In the genomic region with DNA sequence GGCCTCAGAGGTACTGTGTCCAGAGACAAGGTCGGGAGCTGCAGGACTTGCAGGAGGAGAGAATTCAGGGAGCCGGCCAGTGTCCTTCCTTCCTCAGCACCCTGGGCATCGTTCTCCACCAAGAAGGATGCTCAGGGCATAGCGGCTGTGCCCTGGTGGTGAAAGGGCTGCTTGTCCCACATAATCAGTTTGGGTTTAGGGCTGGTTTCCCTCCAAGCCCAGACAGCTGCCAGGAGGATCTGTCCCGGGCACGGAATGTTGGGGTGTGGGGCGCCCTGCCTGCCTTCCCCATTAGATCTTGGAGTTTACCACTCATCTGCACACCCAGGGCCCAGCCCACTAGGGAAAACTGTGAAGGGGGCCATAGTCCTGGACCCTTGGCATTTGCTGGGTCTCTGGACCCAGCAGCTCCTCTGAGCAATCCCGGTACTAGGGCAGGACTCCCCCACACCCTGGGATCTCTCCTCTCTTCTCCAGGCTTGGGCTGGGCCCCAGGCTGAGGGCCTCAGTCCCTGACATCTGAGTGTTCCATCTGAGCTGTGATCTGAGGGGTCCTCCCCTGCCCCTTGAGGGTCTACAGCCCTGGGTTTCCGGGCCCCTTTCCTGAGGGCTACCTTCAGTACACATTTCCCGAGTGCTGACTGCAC, we compare ENCODE assay signal across 2 cellular contexts.
TF ChIP-seq lines count a peak whose summit lies in the region.

No MANE protein-coding gene starts in this region.

TF ChIP-seq in GM12878, 131 proteins besides CTCF, POLR2A, EP300 and RAD21:
- TF ChIP-seq TCF3 (IDR thresholded peaks at IDR 0.05; ENCODE audit: borderline replicate concordance, insufficient read depth, low read depth, low read length) = no peak
- no peak for TF ChIP-seq ZZZ3 (IDR thresholded peaks at IDR 0.05; ENCODE audit: control insufficient read depth, insufficient read length, low read depth)
- TF ChIP-seq, protein P1, sequence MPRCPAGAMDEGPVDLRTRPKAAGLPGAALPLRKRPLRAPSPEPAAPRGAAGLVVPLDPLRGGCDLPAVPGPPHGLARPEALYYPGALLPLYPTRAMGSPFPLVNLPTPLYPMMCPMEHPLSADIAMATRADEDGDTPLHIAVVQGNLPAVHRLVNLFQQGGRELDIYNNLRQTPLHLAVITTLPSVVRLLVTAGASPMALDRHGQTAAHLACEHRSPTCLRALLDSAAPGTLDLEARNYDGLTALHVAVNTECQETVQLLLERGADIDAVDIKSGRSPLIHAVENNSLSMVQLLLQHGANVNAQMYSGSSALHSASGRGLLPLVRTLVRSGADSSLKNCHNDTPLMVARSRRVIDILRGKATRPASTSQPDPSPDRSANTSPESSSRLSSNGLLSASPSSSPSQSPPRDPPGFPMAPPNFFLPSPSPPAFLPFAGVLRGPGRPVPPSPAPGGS (IDR thresholded peaks at IDR 0.05; ENCODE audit: borderline replicate concordance, insufficient read depth, low read depth, low read length, poor library complexity, severe bottlenecking) = peak; percentile 8

TF ChIP-seq in HepG2, 621 proteins besides CTCF, POLR2A, EP300 and RAD21:
- TF ChIP-seq, protein P2, sequence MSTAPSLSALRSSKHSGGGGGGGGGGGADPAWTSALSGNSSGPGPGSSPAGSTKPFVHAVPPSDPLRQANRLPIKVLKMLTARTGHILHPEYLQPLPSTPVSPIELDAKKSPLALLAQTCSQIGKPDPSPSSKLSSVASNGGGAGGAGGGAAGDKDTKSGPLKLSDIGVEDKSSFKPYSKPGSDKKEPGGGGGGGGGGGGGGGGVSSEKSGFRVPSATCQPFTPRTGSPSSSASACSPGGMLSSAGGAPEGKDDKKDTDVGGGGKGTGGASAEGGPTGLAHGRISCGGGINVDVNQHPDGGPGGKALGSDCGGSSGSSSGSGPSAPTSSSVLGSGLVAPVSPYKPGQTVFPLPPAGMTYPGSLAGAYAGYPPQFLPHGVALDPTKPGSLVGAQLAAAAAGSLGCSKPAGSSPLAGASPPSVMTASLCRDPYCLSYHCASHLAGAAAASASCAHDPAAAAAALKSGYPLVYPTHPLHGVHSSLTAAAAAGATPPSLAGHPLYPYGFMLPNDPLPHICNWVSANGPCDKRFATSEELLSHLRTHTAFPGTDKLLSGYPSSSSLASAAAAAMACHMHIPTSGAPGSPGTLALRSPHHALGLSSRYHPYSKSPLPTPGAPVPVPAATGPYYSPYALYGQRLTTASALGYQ (CRISPR knock-in tag; IDR thresholded peaks at IDR 0.05) = no peak
- TF ChIP-seq RBAK (CRISPR knock-in tag; IDR thresholded peaks at IDR 0.05) (0 out of 2 replicates have a peak, but pooled peaks have one; percentile 21), ZNF484 (CRISPR knock-in tag; IDR thresholded peaks at IDR 0.05; ENCODE audit: borderline replicate concordance, low read depth) (no peak), ZNF17 (CRISPR knock-in tag; IDR thresholded peaks at IDR 0.05) (no peak), CC2D1A (CRISPR knock-in tag; IDR thresholded peaks at IDR 0.05) (no peak), NR2F2 (IDR thresholded peaks at IDR 0.05; ENCODE audit: borderline replicate concordance, low read depth) (no peak), JUNB (CRISPR knock-in tag; IDR thresholded peaks at IDR 0.05; ENCODE audit: borderline replicate concordance) (no peak)
- TF ChIP-seq, protein P3, sequence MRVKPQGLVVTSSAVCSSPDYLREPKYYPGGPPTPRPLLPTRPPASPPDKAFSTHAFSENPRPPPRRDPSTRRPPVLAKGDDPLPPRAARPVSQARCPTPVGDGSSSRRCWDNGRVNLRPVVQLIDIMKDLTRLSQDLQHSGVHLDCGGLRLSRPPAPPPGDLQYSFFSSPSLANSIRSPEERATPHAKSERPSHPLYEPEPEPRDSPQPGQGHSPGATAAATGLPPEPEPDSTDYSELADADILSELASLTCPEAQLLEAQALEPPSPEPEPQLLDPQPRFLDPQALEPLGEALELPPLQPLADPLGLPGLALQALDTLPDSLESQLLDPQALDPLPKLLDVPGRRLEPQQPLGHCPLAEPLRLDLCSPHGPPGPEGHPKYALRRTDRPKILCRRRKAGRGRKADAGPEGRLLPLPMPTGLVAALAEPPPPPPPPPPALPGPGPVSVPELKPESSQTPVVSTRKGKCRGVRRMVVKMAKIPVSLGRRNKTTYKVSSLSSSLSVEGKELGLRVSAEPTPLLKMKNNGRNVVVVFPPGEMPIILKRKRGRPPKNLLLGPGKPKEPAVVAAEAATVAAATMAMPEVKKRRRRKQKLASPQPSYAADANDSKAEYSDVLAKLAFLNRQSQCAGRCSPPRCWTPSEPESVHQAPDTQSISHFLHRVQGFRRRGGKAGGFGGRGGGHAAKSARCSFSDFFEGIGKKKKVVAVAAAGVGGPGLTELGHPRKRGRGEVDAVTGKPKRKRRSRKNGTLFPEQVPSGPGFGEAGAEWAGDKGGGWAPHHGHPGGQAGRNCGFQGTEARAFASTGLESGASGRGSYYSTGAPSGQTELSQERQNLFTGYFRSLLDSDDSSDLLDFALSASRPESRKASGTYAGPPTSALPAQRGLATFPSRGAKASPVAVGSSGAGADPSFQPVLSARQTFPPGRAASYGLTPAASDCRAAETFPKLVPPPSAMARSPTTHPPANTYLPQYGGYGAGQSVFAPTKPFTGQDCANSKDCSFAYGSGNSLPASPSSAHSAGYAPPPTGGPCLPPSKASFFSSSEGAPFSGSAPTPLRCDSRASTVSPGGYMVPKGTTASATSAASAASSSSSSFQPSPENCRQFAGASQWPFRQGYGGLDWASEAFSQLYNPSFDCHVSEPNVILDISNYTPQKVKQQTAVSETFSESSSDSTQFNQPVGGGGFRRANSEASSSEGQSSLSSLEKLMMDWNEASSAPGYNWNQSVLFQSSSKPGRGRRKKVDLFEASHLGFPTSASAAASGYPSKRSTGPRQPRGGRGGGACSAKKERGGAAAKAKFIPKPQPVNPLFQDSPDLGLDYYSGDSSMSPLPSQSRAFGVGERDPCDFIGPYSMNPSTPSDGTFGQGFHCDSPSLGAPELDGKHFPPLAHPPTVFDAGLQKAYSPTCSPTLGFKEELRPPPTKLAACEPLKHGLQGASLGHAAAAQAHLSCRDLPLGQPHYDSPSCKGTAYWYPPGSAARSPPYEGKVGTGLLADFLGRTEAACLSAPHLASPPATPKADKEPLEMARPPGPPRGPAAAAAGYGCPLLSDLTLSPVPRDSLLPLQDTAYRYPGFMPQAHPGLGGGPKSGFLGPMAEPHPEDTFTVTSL (CRISPR knock-in tag; IDR thresholded peaks at IDR 0.05; ENCODE audit: borderline replicate concordance) = no peak
